19 cellular contexts compared by ENCODE assay signal in the genomic region with DNA sequence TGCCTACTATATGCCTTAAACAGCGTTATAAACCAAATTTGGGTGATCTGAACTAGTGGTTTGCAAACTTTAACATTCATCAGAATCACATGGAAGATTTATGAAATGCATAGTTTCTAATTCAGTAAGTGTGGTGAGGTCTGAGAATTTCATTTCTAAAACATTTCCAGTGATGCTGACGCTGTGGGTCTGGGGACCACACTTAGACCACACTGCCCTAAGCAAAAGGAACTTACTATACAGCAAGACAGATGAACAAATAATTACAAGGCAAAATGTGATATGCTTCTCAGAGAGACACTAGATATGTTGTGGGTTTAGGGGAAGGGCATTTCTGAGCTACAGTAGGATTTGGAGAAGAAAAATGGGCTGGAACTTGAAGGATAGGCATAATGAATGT.
"Had no signal": no experiment of that assay in that cellular context is flagged by ENCODE, and none has a peak within 500 bp of the region (broad histone marks: within the 10 kb centered on the region; RNA-seq: fewer than 3 reads in every experiment).

No MANE protein-coding gene starts in this region.

- DNase-seq: activated B cell treated with CpG ODN at 0.5 μM for 24 hours; activated CD8-positive, alpha-beta memory T cell treated with anti-CD3 and anti-CD28 coated beads, Interleukin-2, amount 50 U/mL, for 48 hours; activated effector memory CD4-positive, alpha-beta T cell treated with anti-CD3 and anti-CD28 coated beads, Interleukin-2, amount 50 U/mL, for 16 hours; amniotic stem cell; dermis blood vessel endothelial cell; effector memory CD4-positive, alpha-beta T cell; esophagus squamous epithelium; heart right ventricle; left ventricle myocardium superior; mucosa of descending colon; naive B cell; SIG-M5; stimulated activated CD4-positive, alpha-beta T cell treated with anti-CD3 and anti-CD28 coated beads, Interleukin-2, amount 100 ng/mL, for 48 hours; T-cell; T-helper 9 cell; upper lobe of right lung had no signal

- H3K4me3 Mint-ChIP-seq: activated B cell treated with CpG ODN at 0.5 μM for 24 hours; activated naive CD4-positive, alpha-beta T cell treated with anti-CD3 and anti-CD28 coated beads, Interleukin-2, amount 50 U/mL, for 24 hours; naive B cell; neural crest cell; T-cell had no signal

- H3K27me3 Mint-ChIP-seq: activated B cell treated with CpG ODN at 0.5 μM for 24 hours; activated naive CD4-positive, alpha-beta T cell treated with anti-CD3 and anti-CD28 coated beads, Interleukin-2, amount 50 U/mL, for 24 hours; naive B cell; T-cell had no signal

- H3K9me3 Mint-ChIP-seq: activated B cell treated with CpG ODN at 0.5 μM for 24 hours; activated naive CD4-positive, alpha-beta T cell treated with anti-CD3 and anti-CD28 coated beads, Interleukin-2, amount 50 U/mL, for 24 hours; naive B cell; neural crest cell; T-cell had no signal

- H3K27ac Mint-ChIP-seq: activated B cell treated with CpG ODN at 0.5 μM for 24 hours; activated naive CD4-positive, alpha-beta T cell treated with anti-CD3 and anti-CD28 coated beads, Interleukin-2, amount 50 U/mL, for 24 hours; T-cell had no signal

- ATAC-seq: heart right ventricle, left ventricle myocardium superior, mucosa of descending colon, SK-N-SH treated with all-trans-retinoic acid at 6 μM for 48 hours, T-cell, upper lobe of right lung had no signal

- H3K4me1 Mint-ChIP-seq: activated B cell treated with CpG ODN at 0.5 μM for 24 hours; activated naive CD4-positive, alpha-beta T cell treated with anti-CD3 and anti-CD28 coated beads, Interleukin-2, amount 50 U/mL, for 24 hours; naive B cell had no signal
